In the genomic region with DNA sequence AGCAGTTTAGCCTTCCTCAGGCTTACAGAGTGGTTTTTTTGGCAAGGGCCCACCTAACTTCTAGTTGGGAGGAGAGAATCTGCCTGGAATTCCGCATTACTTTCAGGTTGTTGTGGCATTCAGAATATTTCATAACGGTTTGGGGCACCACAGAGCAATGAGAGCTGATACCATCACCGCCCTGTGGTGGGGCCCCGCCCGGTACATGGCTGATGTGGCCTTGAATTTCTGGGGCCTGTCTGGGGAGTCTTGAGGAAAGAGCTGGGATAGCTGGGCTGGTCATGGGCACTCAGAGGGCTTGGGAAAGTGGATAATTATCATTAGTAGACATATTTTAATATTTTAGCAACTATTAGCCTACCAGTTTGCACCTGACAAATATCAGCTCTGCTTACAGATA, we compare ENCODE assay signal across 15 cellular contexts. TPM values are rescaled to one million over a fixed set of nuclear protein-coding genes. Genes with fewer than 3 reads are reported as not detected.
DNase-seq lines count a peak whose midpoint lies in the region; ATAC-seq lines count a peak whose summit lies in the region.
"Had no signal": no experiment of that assay in that cellular context is flagged by ENCODE, and none has a peak within 500 bp of the region (broad histone marks: within the 10 kb centered on the region; RNA-seq: fewer than 3 reads in every experiment).

No MANE protein-coding gene starts in this region.

- H3K4me1 Mint-ChIP-seq in activated CD8-positive, alpha-beta memory T cell treated with anti-CD3 and anti-CD28 coated beads, Interleukin-2, amount 10 ng/mL, durations not matched to agents 7 days and 5 days: peaks cover 83% of the 10 kb centered on the region
- peaks cover 88% of the 10 kb centered on the region for H3K4me1 Mint-ChIP-seq in activated T-cell treated with anti-CD3 and anti-CD28 coated beads, Interleukin-2, amount 50 U/mL, for 24 hours (ENCODE audit: low read depth)

- H3K4me3 Mint-ChIP-seq in activated CD8-positive, alpha-beta memory T cell treated with anti-CD3 and anti-CD28 coated beads, Interleukin-2, amount 10 ng/mL, durations not matched to agents 7 days and 5 days: peak overlapping the region; percentile 49
- H3K4me3 Mint-ChIP-seq in activated T-cell treated with anti-CD3 and anti-CD28 coated beads, Interleukin-2, amount 50 U/mL, for 24 hours: peak overlapping the region; percentile 84
- H3K4me3 Mint-ChIP-seq: nephron progenitor cell had no signal

- ATAC-seq in activated CD8-positive, alpha-beta memory T cell treated with anti-CD3 and anti-CD28 coated beads, Interleukin-2, amount 10 ng/mL, durations not matched to agents 7 days and 5 days: no peak
- ATAC-seq in stimulated activated naive CD8-positive, alpha-beta T cell treated with anti-CD3 and anti-CD28 coated beads, Interleukin-15, Interleukin-2, amounts not matched to agents 100 U/mL and 50 U/mL, for 24 hours: no peak
- ATAC-seq: right lobe of liver had no signal

- CTCF ChIA-PET in activated CD8-positive, alpha-beta memory T cell treated with anti-CD3 and anti-CD28 coated beads, Interleukin-2, amount 10 ng/mL, durations not matched to agents 7 days and 5 days (lab: Charles Lee): interaction anchor here (1.0 to 1.6 kb wide), 5 partner anchors 13 to 239 kb away, joined by 3 to 10 read pairs (median 5); no protein-coding TSS in a partner anchor

- no peaks in the 10 kb centered on the region for H3K9me3 Mint-ChIP-seq in activated CD8-positive, alpha-beta memory T cell treated with anti-CD3 and anti-CD28 coated beads, Interleukin-2, amount 10 ng/mL, durations not matched to agents 7 days and 5 days (ENCODE audit: low read depth)
- no peaks in the 10 kb centered on the region for H3K9me3 Mint-ChIP-seq in activated T-cell treated with anti-CD3 and anti-CD28 coated beads, Interleukin-2, amount 50 U/mL, for 24 hours
- H3K9me3 Mint-ChIP-seq: nephron progenitor cell had no signal

- peaks cover 63% of the 10 kb centered on the region for H3K36me3 Mint-ChIP-seq in activated CD8-positive, alpha-beta memory T cell treated with anti-CD3 and anti-CD28 coated beads, Interleukin-2, amount 10 ng/mL, durations not matched to agents 7 days and 5 days
- H3K36me3 Mint-ChIP-seq in activated T-cell treated with anti-CD3 and anti-CD28 coated beads, Interleukin-2, amount 50 U/mL, for 24 hours (ENCODE audit: low read depth): peaks cover 92% of the 10 kb centered on the region

- peak overlapping the region; percentile 75 for H3K27ac Mint-ChIP-seq in activated CD8-positive, alpha-beta memory T cell treated with anti-CD3 and anti-CD28 coated beads, Interleukin-2, amount 10 ng/mL, durations not matched to agents 7 days and 5 days
- peak overlapping the region; percentile 97 for H3K27ac Mint-ChIP-seq in activated T-cell treated with anti-CD3 and anti-CD28 coated beads, Interleukin-2, amount 50 U/mL, for 24 hours
- H3K27ac Mint-ChIP-seq: nephron progenitor cell had no signal

- H3K27me3 Mint-ChIP-seq in activated CD8-positive, alpha-beta memory T cell treated with anti-CD3 and anti-CD28 coated beads, Interleukin-2, amount 10 ng/mL, durations not matched to agents 7 days and 5 days: no peaks in the 10 kb centered on the region
- no peaks in the 10 kb centered on the region for H3K27me3 Mint-ChIP-seq in activated T-cell treated with anti-CD3 and anti-CD28 coated beads, Interleukin-2, amount 50 U/mL, for 24 hours

- DNase-seq in activated CD8-positive, alpha-beta memory T cell treated with anti-CD3 and anti-CD28 coated beads, Interleukin-2, amount 10 ng/mL, durations not matched to agents 7 days and 5 days: peak; percentile 61
- DNase-seq in activated CD8-positive, alpha-beta memory T cell treated with anti-CD3 and anti-CD28 coated beads, Interleukin-2, amount 50 U/mL, for 48 hours: no peak
- no peak for DNase-seq in activated T-cell treated with anti-CD3 and anti-CD28 coated beads, Interleukin-2, amount 50 U/mL, for 24 hours
- peak; percentile 47 for DNase-seq in central memory CD4-positive, alpha-beta T cell
- DNase-seq in stimulated activated naive CD8-positive, alpha-beta T cell treated with anti-CD3 and anti-CD28 coated beads, Interleukin-15, Interleukin-2, amounts not matched to agents 100 U/mL and 50 U/mL, for 24 hours: peak; percentile 51
- DNase-seq in NCI-H526 treated with DMSO at 0.1 percent for 48 hours (lab: John Stamatoyannopoulos, UW) (no peak), NCI-H1105 (lab: John Stamatoyannopoulos, UW) (no peak), NCI-H1417 (lab: John Stamatoyannopoulos, UW) (no peak)
- DNase-seq: Calu3, NCI-H1048, nephron progenitor cell, right lobe of liver had no signal

RNA-seq across cellular contexts. Expression of a gene that starts 4.2 kb away (rescaled TPM):
- 10 to 100 TPM; 65.9 to 74.6 TPM for total RNA-seq in activated CD8-positive, alpha-beta memory T cell treated with anti-CD3 and anti-CD28 coated beads, Interleukin-2, amount 10 ng/mL, durations not matched to agents 7 days and 5 days
- total RNA-seq: A172, Calu3, glomerular endothelial cell had no signal

RNA-seq across cellular contexts. Expression of a gene that starts 39.4 kb away (rescaled TPM):
- total RNA-seq in activated CD8-positive, alpha-beta memory T cell treated with anti-CD3 and anti-CD28 coated beads, Interleukin-2, amount 10 ng/mL, durations not matched to agents 7 days and 5 days: not detected
- total RNA-seq: A172, Calu3, glomerular endothelial cell, right lobe of liver, tibial nerve had no signal

Comparison
In these comparisons a context has a peak if more than half of its experiments do, and no peak if none do; other contexts are left out.
1. DNase-seq: peak in activated CD8-positive, alpha-beta memory T cell treated with anti-CD3 and anti-CD28 coated beads, Interleukin-2, amount 10 ng/mL, durations not matched to agents 7 days and 5 days (single experiment), central memory CD4-positive, alpha-beta T cell (single experiment) and stimulated activated naive CD8-positive, alpha-beta T cell treated with anti-CD3 and anti-CD28 coated beads, Interleukin-15, Interleukin-2, amounts not matched to agents 100 U/mL and 50 U/mL, for 24 hours (single experiment); none in activated CD8-positive, alpha-beta memory T cell treated with anti-CD3 and anti-CD28 coated beads, Interleukin-2, amount 50 U/mL, for 48 hours (single experiment), activated T-cell treated with anti-CD3 and anti-CD28 coated beads, Interleukin-2, amount 50 U/mL, for 24 hours (single experiment), NCI-H526 treated with DMSO at 0.1 percent for 48 hours (single experiment), NCI-H1105 (single experiment) and NCI-H1417 (0 of 3).